In the genomic region with DNA sequence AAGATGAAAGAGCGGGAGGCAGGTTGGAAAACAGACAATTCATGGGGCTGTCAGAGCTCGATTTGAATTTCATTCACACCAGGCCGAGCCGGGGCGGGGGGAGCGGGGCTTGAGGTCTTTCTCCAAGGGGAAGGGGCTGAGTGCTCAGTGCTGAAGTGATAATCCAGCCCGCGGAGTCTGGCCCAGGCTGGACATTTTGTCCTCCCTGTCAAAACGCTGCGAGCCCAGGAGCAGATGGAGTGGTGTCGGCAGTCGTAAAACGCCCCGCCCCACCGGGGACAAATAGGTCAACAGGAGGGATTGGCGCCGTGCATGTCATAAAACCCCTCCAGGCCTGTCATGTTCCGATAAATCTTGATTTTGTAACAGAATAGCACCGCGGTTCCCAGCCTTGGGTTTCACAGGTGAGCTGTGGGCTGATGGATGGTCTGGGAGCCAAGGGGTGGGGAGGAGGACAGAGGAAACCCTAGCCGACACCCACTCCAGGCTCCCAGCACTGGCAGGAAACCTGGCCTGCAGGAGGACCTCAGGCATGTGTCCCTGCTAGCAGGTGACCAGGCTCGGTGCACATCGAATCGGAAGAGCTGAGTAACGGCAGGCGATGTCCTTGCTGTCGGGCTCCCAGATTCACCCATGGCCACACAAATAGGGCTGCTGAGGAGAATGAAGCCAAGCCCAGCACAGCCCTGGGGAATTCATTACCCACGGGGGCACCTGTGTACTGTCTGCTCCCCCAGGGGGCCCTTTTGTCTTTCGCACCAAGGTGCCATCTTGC, we compare ENCODE assay signal across 25 cellular contexts.
"Had no signal": no experiment of that assay in that cellular context is flagged by ENCODE, and none has a peak within 500 bp of the region (broad histone marks: within the 10 kb centered on the region; RNA-seq: fewer than 3 reads in every experiment).

No MANE protein-coding gene starts in this region.

- H3K27me3 ChIP-seq: body of pancreas, foreskin keratinocyte had no signal

- ATAC-seq: activated CD4-positive, alpha-beta T cell treated with anti-CD3 and anti-CD28 coated beads for 36 hours; activated CD8-positive, alpha-beta memory T cell treated with anti-CD3 and anti-CD28 coated beads, Interleukin-2, amount 10 ng/mL, durations not matched to agents 7 days and 5 days; activated CD8-positive, alpha-beta T cell treated with anti-CD3 and anti-CD28 coated beads, Interleukin-2, amount 10 ng/mL, durations not matched to agents 7 days and 5 days; activated T-cell treated with anti-CD3 and anti-CD28 coated beads, Interleukin-2, amount 50 U/mL, for 72 hours; body of pancreas; foreskin keratinocyte; heart left ventricle; left lung; lower lobe of right lung; natural killer cell had no signal

- H3K36me3 ChIP-seq: adrenal gland, esophagus muscularis mucosa, heart left ventricle, left lung, lower lobe of right lung, neutrophil, prostate gland, tibial nerve had no signal

- H3K4me1 ChIP-seq: adrenal gland, body of pancreas, esophagus muscularis mucosa, foreskin keratinocyte, left lung, lower lobe of right lung, prostate gland had no signal

- H3K9me3 ChIP-seq: adrenal gland, lower lobe of right lung, neutrophil, prostate gland had no signal

- DNase-seq: activated CD4-positive, alpha-beta T cell treated with anti-CD3 and anti-CD28 coated beads for 36 hours; activated CD4-positive, CD25-positive, alpha-beta regulatory T cell; activated CD8-positive, alpha-beta memory T cell treated with anti-CD3 and anti-CD28 coated beads, Interleukin-2, amount 10 ng/mL, durations not matched to agents 7 days and 5 days; activated CD8-positive, alpha-beta T cell treated with anti-CD3 and anti-CD28 coated beads, Interleukin-2, amount 10 ng/mL, durations not matched to agents 7 days and 5 days; activated naive CD4-positive, alpha-beta T cell treated with anti-CD3 and anti-CD28 coated beads for 36 hours; activated naive CD8-positive, alpha-beta T cell treated with anti-CD3 and anti-CD28 coated beads for 36 hours; activated T-cell treated with anti-CD3 and anti-CD28 coated beads, Interleukin-2, amount 50 U/mL, for 72 hours; adrenal gland; aorta; body of pancreas; dermis blood vessel endothelial cell; effector CD4-positive, alpha-beta T cell; foreskin keratinocyte; heart left ventricle; left lung; lower lobe of right lung; mesenchymal stem cell; natural killer cell; stimulated activated CD4-positive, alpha-beta T cell treated with anti-CD3 and anti-CD28 coated beads, Interleukin-2, amount 100 ng/mL, for 48 hours; stimulated activated naive CD4-positive, alpha-beta T cell treated with Interleukin-2 at 50 U/mL for 16 hours; T-helper 2 cell had no signal

- H3K27ac ChIP-seq: adrenal gland, body of pancreas, esophagus muscularis mucosa, foreskin keratinocyte, heart left ventricle, left lung, lower lobe of right lung, neutrophil, prostate gland, tibial nerve had no signal

- H3K4me3 ChIP-seq: adrenal gland, body of pancreas, esophagus muscularis mucosa, heart left ventricle, left lung, lower lobe of right lung, prostate gland, tibial nerve had no signal
